20 cellular contexts compared by ENCODE assay signal in the genomic region with DNA sequence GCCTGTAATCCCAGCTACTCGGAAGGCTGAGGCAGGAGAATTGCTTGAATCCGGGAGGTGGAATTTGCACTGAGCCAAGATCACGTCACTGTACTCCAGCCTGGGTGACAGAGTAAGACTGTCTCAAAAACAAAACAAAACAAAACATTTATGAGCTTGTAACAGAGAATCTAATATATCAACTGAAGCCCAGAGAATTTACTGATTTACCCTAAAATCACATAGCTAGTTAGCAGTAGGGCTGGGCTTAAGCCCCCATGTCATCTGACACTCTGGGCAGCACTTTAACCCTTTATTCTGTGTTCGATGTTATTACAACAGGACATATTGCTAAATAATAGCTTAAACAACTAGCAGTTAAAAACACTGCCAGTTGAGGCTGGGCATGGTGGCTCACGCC.
DNase-seq lines count a peak whose midpoint lies in the region; ATAC-seq and TF ChIP-seq lines count a peak whose summit lies in the region.
"Had no signal": no experiment of that assay in that cellular context is flagged by ENCODE, and none has a peak within 500 bp of the region (broad histone marks: within the 10 kb centered on the region; RNA-seq: fewer than 3 reads in every experiment).

No MANE protein-coding gene starts in this region.

- 89 to 96% methylated on average over 3 to 4 of the region's 5 CpGs for WGBS in mesodermal cell (ENCODE audit: insufficient coverage in 2 of 2), 2 experiments

- intact Hi-C loops in dorsolateral prefrontal cortex (cut with DNase I): no loop called here

- no peak for DNase-seq in activated naive CD8-positive, alpha-beta T cell treated with anti-CD3 and anti-CD28 coated beads for 36 hours
- DNase-seq in dorsolateral prefrontal cortex: no peak
- no peak for DNase-seq in foreskin keratinocyte
- no peak for DNase-seq in activated CD8-positive, alpha-beta memory T cell treated with anti-CD3 and anti-CD28 coated beads, Interleukin-2, amount 10 ng/mL, durations not matched to agents 7 days and 5 days
- DNase-seq in activated CD4-positive, CD25-positive, alpha-beta regulatory T cell treated with anti-CD3 and anti-CD28 coated beads, Interleukin-2, amount 50 U/mL, for 72 hours: no peak
- DNase-seq: activated CD4-positive, alpha-beta T cell treated with anti-CD3 and anti-CD28 coated beads for 4 hours; amygdala; C1 segment of cervical spinal cord; caudate nucleus; DMS153; erythroblast; GDM1; kidney glomerular epithelial cell; midbrain; NCI-H1105 treated with DMSO at 0.1 percent for 48 hours; NCI-H2107; NCI-H510A treated with DMSO at 0.1 percent for 48 hours had no signal

- H3K27ac ChIP-seq in dorsolateral prefrontal cortex (peak overlapping the region in 43 of 59 donors; percentile 1 to 74 (median 46)), mesodermal cell (ENCODE audit: low read depth, low read length, severe bottlenecking) (peak overlapping the region; percentile 10), subcutaneous abdominal adipose tissue (ENCODE audit: low read depth, low read length) (peak overlapping the region; percentile 94), foreskin keratinocyte (no peak overlapping the region)

- ATAC-seq in foreskin keratinocyte: no peak
- no peak for ATAC-seq in activated CD8-positive, alpha-beta memory T cell treated with anti-CD3 and anti-CD28 coated beads, Interleukin-2, amount 10 ng/mL, durations not matched to agents 7 days and 5 days

- H3K27me3 ChIP-seq in dorsolateral prefrontal cortex (no peaks in the 10 kb centered on the region), subcutaneous abdominal adipose tissue (ENCODE audit: control insufficient read depth in 5 of 5, insufficient read depth in 4 of 5, low read length in 5 of 5) (no peaks in the 10 kb centered on the region), foreskin keratinocyte (no peaks in the 10 kb centered on the region)

- H3K36me3 ChIP-seq in mesodermal cell (ENCODE audit: control insufficient read depth, insufficient read depth, low read length) (peaks cover 10% of the 10 kb centered on the region), subcutaneous abdominal adipose tissue (ENCODE audit: control insufficient read depth in 5 of 5, insufficient read depth in 5 of 5, low read length in 5 of 5) (no peaks in the 10 kb centered on the region)

- H3K9me3 Mint-ChIP-seq in activated naive CD8-positive, alpha-beta T cell (ENCODE audit: low read depth): no peaks in the 10 kb centered on the region
- peaks cover 3% of the 10 kb centered on the region for H3K9me3 Mint-ChIP-seq in activated naive CD8-positive, alpha-beta T cell treated with anti-CD3 and anti-CD28 coated beads for 36 hours
- no peaks in the 10 kb centered on the region for H3K9me3 Mint-ChIP-seq in activated CD8-positive, alpha-beta memory T cell treated with anti-CD3 and anti-CD28 coated beads, Interleukin-2, amount 10 ng/mL, durations not matched to agents 7 days and 5 days (ENCODE audit: low read depth)

- no peaks in the 10 kb centered on the region for H3K9me3 ChIP-seq in mesodermal cell (ENCODE audit: control insufficient read depth, low read length)
- no peaks in the 10 kb centered on the region for H3K9me3 ChIP-seq in subcutaneous abdominal adipose tissue (ENCODE audit: control insufficient read depth in 5 of 5, low read length in 5 of 5)

- peak overlapping the region in 1 of 5 donors; percentile 59 for H3K9ac ChIP-seq in subcutaneous abdominal adipose tissue (ENCODE audit: low read length in 5 of 5)

- no peaks in the 10 kb centered on the region for H3K27me3 Mint-ChIP-seq in activated naive CD8-positive, alpha-beta T cell
- H3K27me3 Mint-ChIP-seq in activated naive CD8-positive, alpha-beta T cell treated with anti-CD3 and anti-CD28 coated beads for 36 hours: no peaks in the 10 kb centered on the region
- no peaks in the 10 kb centered on the region for H3K27me3 Mint-ChIP-seq in activated CD8-positive, alpha-beta memory T cell treated with anti-CD3 and anti-CD28 coated beads, Interleukin-2, amount 10 ng/mL, durations not matched to agents 7 days and 5 days

- H3K4me3 ChIP-seq in dorsolateral prefrontal cortex (no peak overlapping the region), mesodermal cell (ENCODE audit: extremely low read depth, insufficient read depth, low read length, poor library complexity, severe bottlenecking) (no peak overlapping the region), subcutaneous abdominal adipose tissue (ENCODE audit: low read depth in 1 of 5, low read length in 5 of 5) (no peak overlapping the region)

- peak overlapping the region; percentile 50 for H3K27ac Mint-ChIP-seq in activated naive CD8-positive, alpha-beta T cell
- H3K27ac Mint-ChIP-seq in activated naive CD8-positive, alpha-beta T cell treated with anti-CD3 and anti-CD28 coated beads for 36 hours: no peak overlapping the region
- H3K27ac Mint-ChIP-seq in activated CD8-positive, alpha-beta memory T cell treated with anti-CD3 and anti-CD28 coated beads, Interleukin-2, amount 10 ng/mL, durations not matched to agents 7 days and 5 days: no peak overlapping the region

- no peak overlapping the region for H3K4me3 Mint-ChIP-seq in activated naive CD8-positive, alpha-beta T cell
- no peak overlapping the region for H3K4me3 Mint-ChIP-seq in activated naive CD8-positive, alpha-beta T cell treated with anti-CD3 and anti-CD28 coated beads for 36 hours
- no peak overlapping the region for H3K4me3 Mint-ChIP-seq in activated CD8-positive, alpha-beta memory T cell treated with anti-CD3 and anti-CD28 coated beads, Interleukin-2, amount 10 ng/mL, durations not matched to agents 7 days and 5 days

- TF ChIP-seq CTCF in dorsolateral prefrontal cortex (IDR thresholded peaks at IDR 0.05 in 54 of 56, conservative IDR thresholded peaks at IDR 0.05 in 2 of 56; ENCODE audit: low read depth in 1 of 56, partially characterized antibody in 56 of 56) (no peak), foreskin keratinocyte (conservative IDR thresholded peaks at IDR 0.05) (no peak)

- peaks cover 83% of the 10 kb centered on the region for H3K4me1 Mint-ChIP-seq in activated naive CD8-positive, alpha-beta T cell (ENCODE audit: low read depth)
- H3K4me1 Mint-ChIP-seq in activated naive CD8-positive, alpha-beta T cell treated with anti-CD3 and anti-CD28 coated beads for 36 hours: peaks cover 55% of the 10 kb centered on the region
- peaks cover 29% of the 10 kb centered on the region for H3K4me1 Mint-ChIP-seq in activated CD8-positive, alpha-beta memory T cell treated with anti-CD3 and anti-CD28 coated beads, Interleukin-2, amount 10 ng/mL, durations not matched to agents 7 days and 5 days

- H3K36me3 Mint-ChIP-seq in activated naive CD8-positive, alpha-beta T cell: peaks cover 12% of the 10 kb centered on the region
- peaks cover 37% of the 10 kb centered on the region for H3K36me3 Mint-ChIP-seq in activated naive CD8-positive, alpha-beta T cell treated with anti-CD3 and anti-CD28 coated beads for 36 hours
- peaks cover 17% of the 10 kb centered on the region for H3K36me3 Mint-ChIP-seq in activated CD8-positive, alpha-beta memory T cell treated with anti-CD3 and anti-CD28 coated beads, Interleukin-2, amount 10 ng/mL, durations not matched to agents 7 days and 5 days

- H3K4me1 ChIP-seq in mesodermal cell (ENCODE audit: control insufficient read depth, insufficient read depth, low read length, poor library complexity, severe bottlenecking) (peaks cover 45% of the 10 kb centered on the region), subcutaneous abdominal adipose tissue (ENCODE audit: control insufficient read depth in 5 of 5, insufficient read depth in 5 of 5, low read length in 5 of 5) (peaks cover 2 to 40% (median 38%) of the 10 kb centered on the region in 5 donors), foreskin keratinocyte (peaks cover 23% of the 10 kb centered on the region)

- CTCF ChIA-PET in activated CD8-positive, alpha-beta memory T cell treated with anti-CD3 and anti-CD28 coated beads, Interleukin-2, amount 10 ng/mL, durations not matched to agents 7 days and 5 days (lab: Charles Lee): interaction anchor here (0.8 to 3.0 kb wide), 2 partner anchors 10 to 22 kb away, joined by 3 to 12 read pairs; no protein-coding TSS in a partner anchor
